Comparison of ENCODE assay signal across 17 cellular contexts in genomic region chr2:30629866-30630265, GRCh38.
DNase-seq lines count a peak whose midpoint lies in the region; TF ChIP-seq lines count a peak whose summit lies in the region.
"Had no signal": no experiment of that assay in that cellular context is flagged by ENCODE, and none has a peak within 500 bp of the region (broad histone marks: within the 10 kb centered on the region; RNA-seq: fewer than 3 reads in every experiment).

No MANE protein-coding gene starts in this region.

- in situ Hi-C loops in astrocyte of the spinal cord (cut with HindIII; ENCODE audit: low sequenced_read_pairs): no loop called here

- DNase-seq in HS-27A (ENCODE audit: low read depth) (peak; percentile 31), astrocyte of the spinal cord (ENCODE audit: low read depth, low spot score) (peak; percentile 43), glomerular visceral epithelial cell (ENCODE audit: extremely low spot score) (peak; percentile 54), NCI-H526 (lab: John Stamatoyannopoulos, UW) (no peak), NCI-H2029 (lab: John Stamatoyannopoulos, UW) (no peak), type B pancreatic cell (ENCODE audit: extremely low spot score, unreplicated experiment) (no peak)
- no peak for DNase-seq in effector CD4-positive, alpha-beta T cell
- DNase-seq: DMS153, endodermal cell, heart left ventricle, mammary epithelial cell, NCI-H526 treated with DMSO at 0.1 percent for 48 hours, PC-3, psoas muscle had no signal

- H3K4me3 Mint-ChIP-seq in type B pancreatic cell: no peak overlapping the region
- H3K4me3 Mint-ChIP-seq: activated T-helper 17 cell treated with anti-CD3 and anti-CD28 coated beads, Interleukin-2, amount 50 U/mL, for 72 hours; endodermal cell; natural killer cell treated with Interleukin-12 subunit alpha and Interleukin-12 subunit beta and Interleukin-15 and Interleukin-18, amount 100 ng/mL, for 72 hours; T-helper 2 cell treated with Interferon-gamma antibody and Interleukin-4, amounts not matched to agents 5 μg/mL and 100 μg/mL, for 36 hours had no signal

- no peak for TF ChIP-seq CTCF in astrocyte of the spinal cord (IDR thresholded peaks at IDR 0.05; ENCODE audit: low read depth, low read length)
- no peak for TF ChIP-seq CTCF in type B pancreatic cell (conservative IDR thresholded peaks at IDR 0.05)

- H3K36me3 Mint-ChIP-seq in type B pancreatic cell: no peaks in the 10 kb centered on the region
- H3K36me3 Mint-ChIP-seq: natural killer cell treated with Interleukin-12 subunit alpha and Interleukin-12 subunit beta and Interleukin-15 and Interleukin-18, amount 100 ng/mL, for 72 hours had no signal

- H3K4me1 Mint-ChIP-seq in type B pancreatic cell (ENCODE audit: unreplicated experiment): no peaks in the 10 kb centered on the region

- H3K4me3 ChIP-seq in astrocyte of the spinal cord (ENCODE audit: low read depth, low read length): no peak overlapping the region
- H3K4me3 ChIP-seq: heart left ventricle, psoas muscle had no signal

- no peaks in the 10 kb centered on the region for H3K9me3 Mint-ChIP-seq in type B pancreatic cell
- H3K9me3 Mint-ChIP-seq: activated T-helper 17 cell treated with anti-CD3 and anti-CD28 coated beads, Interleukin-2, amount 50 U/mL, for 72 hours; endodermal cell; natural killer cell treated with Interleukin-12 subunit alpha and Interleukin-12 subunit beta and Interleukin-15 and Interleukin-18, amount 100 ng/mL, for 72 hours; T-helper 2 cell treated with Interferon-gamma antibody and Interleukin-4, amounts not matched to agents 5 μg/mL and 100 μg/mL, for 36 hours had no signal

- H3K27ac Mint-ChIP-seq in type B pancreatic cell: no peak overlapping the region
- H3K27ac Mint-ChIP-seq: activated T-helper 17 cell treated with anti-CD3 and anti-CD28 coated beads, Interleukin-2, amount 50 U/mL, for 72 hours; endodermal cell; natural killer cell treated with Interleukin-12 subunit alpha and Interleukin-12 subunit beta and Interleukin-15 and Interleukin-18, amount 100 ng/mL, for 72 hours; T-helper 2 cell treated with Interferon-gamma antibody and Interleukin-4, amounts not matched to agents 5 μg/mL and 100 μg/mL, for 36 hours had no signal

- H3K27me3 Mint-ChIP-seq in type B pancreatic cell: no peaks in the 10 kb centered on the region
- H3K27me3 Mint-ChIP-seq: activated T-helper 17 cell treated with anti-CD3 and anti-CD28 coated beads, Interleukin-2, amount 50 U/mL, for 72 hours; natural killer cell treated with Interleukin-12 subunit alpha and Interleukin-12 subunit beta and Interleukin-15 and Interleukin-18, amount 100 ng/mL, for 72 hours had no signal

Comparison
In these comparisons a context has a peak if more than half of its experiments do, and no peak if none do; other contexts are left out.
1. DNase-seq: peak in HS-27A (single experiment), astrocyte of the spinal cord (single experiment) and glomerular visceral epithelial cell (single experiment); none in NCI-H526 (0 of 2), NCI-H2029 (single experiment), type B pancreatic cell (single experiment) and effector CD4-positive, alpha-beta T cell (single experiment).